ENCODE assay signal across 9 cellular contexts in the genomic region with DNA sequence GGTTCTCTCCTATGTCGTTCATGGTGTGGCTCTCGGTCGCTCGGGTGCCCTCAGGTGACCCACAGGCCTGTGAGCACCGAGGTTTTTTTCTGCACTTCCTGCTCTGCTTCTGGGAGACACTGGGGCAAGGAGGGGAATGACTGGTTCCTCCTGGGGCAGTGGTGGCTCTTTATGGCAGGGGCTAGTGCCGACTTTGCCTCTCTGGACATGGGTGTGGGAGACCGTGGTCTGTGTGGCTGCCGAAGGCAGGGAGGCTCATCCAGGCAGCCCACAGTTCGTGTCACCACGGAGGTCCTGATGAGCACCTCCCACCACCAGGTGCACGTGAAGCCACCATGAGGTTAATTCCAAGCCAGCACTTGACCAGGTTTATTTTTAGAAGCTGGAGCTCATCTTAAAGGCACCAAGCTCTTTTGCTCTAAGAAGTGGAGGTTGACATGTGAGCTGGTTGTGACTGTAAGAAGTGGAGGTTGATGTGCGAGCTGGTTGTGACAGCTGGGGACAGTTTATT. TPM values are rescaled to one million over a fixed set of nuclear protein-coding genes. Genes with fewer than 3 reads are reported as not detected.
A peak's percentile ranks its signal among the peaks of the same experiment; 100 is the strongest.
DNase-seq lines count a peak whose midpoint lies in the region; ATAC-seq and TF ChIP-seq lines count a peak whose summit lies in the region.
"Had no signal": no experiment of that assay in that cellular context is flagged by ENCODE, and none has a peak within 500 bp of the region (broad histone marks: within the 10 kb centered on the region; RNA-seq: fewer than 3 reads in every experiment).

No MANE protein-coding gene starts in this region.

- H3T11ph ChIP-seq in H9 (ENCODE audit: low read length) = no peak overlapping the region

- H3K23ac ChIP-seq in H9 (ENCODE audit: insufficient read length, low read depth, low read length) = no peak overlapping the region

- H3K9me3 ChIP-seq in H9 (ENCODE audit: control insufficient read depth, low read depth, low read length) (no peaks in the 10 kb centered on the region), esophagus squamous epithelium (no peaks in the 10 kb centered on the region)
- H3K9me3 ChIP-seq: breast epithelium had no signal

- H2BK20ac ChIP-seq in H9 (ENCODE audit: low read depth, low read length, poor library complexity, severe bottlenecking) = no peak overlapping the region

- H3K14ac ChIP-seq in H9 (ENCODE audit: insufficient read depth, low read length) = no peak overlapping the region

- no peak overlapping the region for H2BK120ac ChIP-seq in H9 (ENCODE audit: low read depth, low read length, poor library complexity, severe bottlenecking)

- H3K23me2 ChIP-seq in H9 (ENCODE audit: insufficient read length, low read depth, low read length, poor library complexity, severe bottlenecking) = no peaks in the 10 kb centered on the region

- DNase-seq in NCI-H1417 (lab: John Stamatoyannopoulos, UW) (peak; percentile 12 to 83 (median 44)), NCI-H1417 treated with DMSO at 0.1 percent for 48 hours (lab: John Stamatoyannopoulos, UW) (no peak), H9 (no peak), natural killer cell (peak; percentile 29), esophagus squamous epithelium (lab: John Stamatoyannopoulos, UW) (no peak), GM03348 (ENCODE audit: low spot score) (no peak), medulla oblongata (ENCODE audit: extremely low spot score) (no peak)
- DNase-seq in activated T-cell treated with anti-CD3 and anti-CD28 coated beads, Interleukin-2, amount 50 U/mL, for 24 hours = peak; percentile 59

- H3K27ac ChIP-seq in H9 (ENCODE audit: insufficient read length, low read depth, low read length) (no peak overlapping the region), esophagus squamous epithelium (no peak overlapping the region)
- H3K27ac ChIP-seq: breast epithelium had no signal

- H3K4me2 ChIP-seq in H9 (ENCODE audit: insufficient read depth, insufficient read length, low read length) = no peak overlapping the region

- H3K27me3 ChIP-seq in H9 (ENCODE audit: insufficient read depth, low read length) (no peaks in the 10 kb centered on the region), esophagus squamous epithelium (peaks cover 0 to 30% (median 0%) of the 10 kb centered on the region in 4 donors)
- H3K27me3 ChIP-seq: breast epithelium had no signal

- no peak for TF ChIP-seq CTCF in H9 (conservative IDR thresholded peaks at IDR 0.05)
- no peak for TF ChIP-seq CTCF in natural killer cell (IDR thresholded peaks at IDR 0.05)
- TF ChIP-seq CTCF in esophagus squamous epithelium (IDR thresholded peaks at IDR 0.05) = no peak

- no CpG with 5 or more reads among the region's 12 CpGs for WGBS in H9 (ENCODE audit: extremely low coverage, insufficient read length, low lambda C conversion rate)
- 30 to 43% methylated on average over 5 to 8 of the region's 12 CpGs for WGBS in esophagus squamous epithelium, 2 donors

- H3K4me1 Mint-ChIP-seq in H9 = peaks cover 14 to 27% of the 10 kb centered on the region in 2 experiments
- peaks cover 28% of the 10 kb centered on the region for H3K4me1 Mint-ChIP-seq in activated T-cell treated with anti-CD3 and anti-CD28 coated beads, Interleukin-2, amount 50 U/mL, for 24 hours (ENCODE audit: low read depth)
- H3K4me1 Mint-ChIP-seq in natural killer cell = peaks cover 17 to 41% of the 10 kb centered on the region in 2 donors

- H3K4me1 ChIP-seq in H9 (ENCODE audit: insufficient read depth, low read length) (no peaks in the 10 kb centered on the region; the same call in 1 of the 2 replicates), esophagus squamous epithelium (peaks cover 0 to 9% (median 0%) of the 10 kb centered on the region in 3 donors)
- H3K4me1 ChIP-seq: breast epithelium had no signal

- peaks cover 7% of the 10 kb centered on the region for H3K27me3 Mint-ChIP-seq in H9 (ENCODE audit: low read depth)
- H3K27me3 Mint-ChIP-seq in activated T-cell treated with anti-CD3 and anti-CD28 coated beads, Interleukin-2, amount 50 U/mL, for 24 hours = no peaks in the 10 kb centered on the region
- H3K27me3 Mint-ChIP-seq in natural killer cell (ENCODE audit: low read depth in 2 of 2) = peaks cover 0 to 8% of the 10 kb centered on the region in 2 donors

- H3K9ac ChIP-seq in H9 (ENCODE audit: extremely low read depth, insufficient read length, low read length) = no peak overlapping the region

- no peak overlapping the region for H4K5ac ChIP-seq in H9 (ENCODE audit: insufficient read length, low read depth, low read length)

- no peak overlapping the region for H4K91ac ChIP-seq in H9 (ENCODE audit: insufficient read length, low read depth, low read length)

- intact Hi-C loops in natural killer cell (cut with micrococcal nuclease) (loop anchor here (10.0 kb wide), 1 partner anchor 293 kb away; no protein-coding TSS in a partner anchor), esophagus squamous epithelium (cut with DNase I) (no loop called here)

- peak in 2 of 3 donors; percentile 42 to 44 for ATAC-seq in natural killer cell

- H3K79me1 ChIP-seq in H9 (ENCODE audit: insufficient read depth, low read depth, low read length, poor library complexity, severe bottlenecking) = no peaks in the 10 kb centered on the region

- peaks cover 0 to 5% of the 10 kb centered on the region in 2 experiments; a peak in 4 of 5 replicates for H3K9me3 Mint-ChIP-seq in H9
- no peaks in the 10 kb centered on the region for H3K9me3 Mint-ChIP-seq in activated T-cell treated with anti-CD3 and anti-CD28 coated beads, Interleukin-2, amount 50 U/mL, for 24 hours
- peaks cover 3 to 17% of the 10 kb centered on the region in 2 donors for H3K9me3 Mint-ChIP-seq in natural killer cell

- H3K4me3 ChIP-seq in esophagus squamous epithelium = no peak overlapping the region
- H3K4me3 ChIP-seq: breast epithelium had no signal

- peak overlapping the region; percentile 11 for H3K18ac ChIP-seq in H9 (ENCODE audit: insufficient read length, low read depth, low read length)

- H3K56ac ChIP-seq in H9 (ENCODE audit: insufficient read length, low read depth, low read length) = no peak overlapping the region

- no peaks in the 10 kb centered on the region for H4K20me1 ChIP-seq in H9 (ENCODE audit: control insufficient read depth, insufficient read depth, insufficient read length)

- H3K4me3 Mint-ChIP-seq in H9 (peak overlapping the region in 1 of 2 experiments; percentile 46; a peak in 2 of 5 replicates), natural killer cell (peak overlapping the region; percentile 86)
- H3K4me3 Mint-ChIP-seq in activated T-cell treated with anti-CD3 and anti-CD28 coated beads, Interleukin-2, amount 50 U/mL, for 24 hours = peak overlapping the region; percentile 57

- H2BK5ac ChIP-seq in H9 (ENCODE audit: insufficient read length, low read length) = no peak overlapping the region

- H3K36me3 Mint-ChIP-seq in H9 (ENCODE audit: insufficient read depth in 1 of 3, low read depth in 3 of 3) (no peaks in the 10 kb centered on the region; a peak in 1 of 7 replicates), natural killer cell (no peaks in the 10 kb centered on the region)
- H3K36me3 Mint-ChIP-seq in activated T-cell treated with anti-CD3 and anti-CD28 coated beads, Interleukin-2, amount 50 U/mL, for 24 hours (ENCODE audit: low read depth) = no peaks in the 10 kb centered on the region

- no peak overlapping the region for H2BK15ac ChIP-seq in H9 (ENCODE audit: low read depth, low read length)

- no peak overlapping the region for H2AFZ ChIP-seq in H9 (ENCODE audit: low read length)

- H3K27ac Mint-ChIP-seq in H9 = no peak overlapping the region; a peak in 1 of 7 replicates
- peak overlapping the region; percentile 94 for H3K27ac Mint-ChIP-seq in activated T-cell treated with anti-CD3 and anti-CD28 coated beads, Interleukin-2, amount 50 U/mL, for 24 hours
- H3K27ac Mint-ChIP-seq in natural killer cell = peak overlapping the region; percentile 92 to 97

- no peaks in the 10 kb centered on the region for H3K79me2 ChIP-seq in H9 (ENCODE audit: insufficient read depth, low read length)

- H2BK12ac ChIP-seq in H9 (ENCODE audit: insufficient read length, low read depth, low read length) = no peak overlapping the region

- no peak overlapping the region for H4K8ac ChIP-seq in H9 (replicated peaks; ENCODE audit: insufficient read length, low read depth, low read length)

- H2AK5ac ChIP-seq in H9 (ENCODE audit: insufficient read length, low read length) = no peak overlapping the region

- no peak overlapping the region for H3K4ac ChIP-seq in H9 (ENCODE audit: low read depth, low read length)

- no peaks in the 10 kb centered on the region for H3K36me3 ChIP-seq in esophagus squamous epithelium
- H3K36me3 ChIP-seq: breast epithelium had no signal

- TF ChIP-seq POLR2A in esophagus squamous epithelium (IDR thresholded peaks at IDR 0.05) = no peak

RNA-seq across cellular contexts. Expression of a gene that starts 24.7 kb away (rescaled TPM):
- 26.3 and 29.0 TPM in 2 replicates for total RNA-seq in H9 (2021)
- 1 to 10 TPM in 2 of 3 donors, under 1 TPM in 1; 0.40 to 1.3 (median 1.0) TPM for total RNA-seq in natural killer cell
- 1 to 10 TPM in 1 of 4 donors, under 1 TPM in 1, not detected in 2; 0.95 to 1.6 TPM for total RNA-seq in esophagus squamous epithelium

Comparison
In these comparisons a context has a peak if more than half of its experiments do, and no peak if none do; other contexts are left out.
1. DNase-seq: peak in NCI-H1417 (3 of 3), activated T-cell treated with anti-CD3 and anti-CD28 coated beads, Interleukin-2, amount 50 U/mL, for 24 hours (single experiment) and natural killer cell (single experiment); none in NCI-H1417 treated with DMSO at 0.1 percent for 48 hours (single experiment), H9 (single experiment), esophagus squamous epithelium (single experiment), GM03348 (single experiment) and medulla oblongata (single experiment).
2. H3K27ac Mint-ChIP-seq: peak in activated T-cell treated with anti-CD3 and anti-CD28 coated beads, Interleukin-2, amount 50 U/mL, for 24 hours (single experiment) and natural killer cell (2 of 2); none in H9 (0 of 3).
3. RNA of a gene that starts 24.7 kb away (total RNA-seq): 26.3 to 29.0 TPM in H9; 0.40 to 1.3 TPM in natural killer cell and 0.95 to 1.6 TPM in esophagus squamous epithelium; every median in the first group is over 10 times any median in the second.